12 cellular contexts compared by ENCODE assay signal in genomic region chr12:48917857-48918537, GRCh38. TPM values are rescaled to one million over a fixed set of nuclear protein-coding genes. Genes with fewer than 3 reads are reported as not detected.
DNase-seq lines count a peak whose midpoint lies in the region; ATAC-seq and TF ChIP-seq lines count a peak whose summit lies in the region.
"Had no signal": no experiment of that assay in that cellular context is flagged by ENCODE, and none has a peak within 500 bp of the region (broad histone marks: within the 10 kb centered on the region; RNA-seq: fewer than 3 reads in every experiment).

No MANE protein-coding gene starts in this region.

- H3K9me3 ChIP-seq in DND-41 (ENCODE audit: insufficient read depth, low read length, severe bottlenecking) (no peaks in the 10 kb centered on the region), OCI-LY7 (ENCODE audit: low read length) (no peaks in the 10 kb centered on the region)
- H3K9me3 ChIP-seq: thoracic aorta had no signal

- TF ChIP-seq CTCF in DND-41 (IDR thresholded peaks at IDR 0.05; ENCODE audit: borderline replicate concordance, extremely low read depth, low read length, poor library complexity, severe bottlenecking) (no peak), OCI-LY7 (conservative IDR thresholded peaks at IDR 0.05; ENCODE audit: low read length) (no peak)

- no TSS peak for BruUV-seq in OCI-LY7 (replicated peaks; lab: Mats Ljungman, UMichigan)

- DNase-seq in DND-41 (peak; percentile 69), OCI-LY7 (ENCODE audit: low spot score) (no peak), NCI-H1436 treated with DMSO at 0.1 percent for 48 hours (lab: John Stamatoyannopoulos, UW) (no peak)
- DNase-seq in activated T-cell treated with anti-CD3 and anti-CD28 coated beads, Interleukin-2, amount 50 U/mL, for 72 hours, result no peak
- DNase-seq in naive thymus-derived CD8-positive, alpha-beta T cell, result peak; percentile 21 to 72 (median 46)
- DNase-seq: Calu3, NCI-H187 treated with DMSO at 0.1 percent for 48 hours, RPMI8226 had no signal

- H3K9me3 Mint-ChIP-seq in activated T-cell treated with anti-CD3 and anti-CD28 coated beads, Interleukin-2, amount 50 U/mL, for 72 hours, result no peaks in the 10 kb centered on the region
- no peaks in the 10 kb centered on the region for H3K9me3 Mint-ChIP-seq in naive thymus-derived CD8-positive, alpha-beta T cell

- peak overlapping the region; percentile 44 to 72 for H3K4me3 Mint-ChIP-seq in activated T-cell treated with anti-CD3 and anti-CD28 coated beads, Interleukin-2, amount 50 U/mL, for 72 hours
- peak overlapping the region; percentile 77 to 94 (median 91) for H3K4me3 Mint-ChIP-seq in naive thymus-derived CD8-positive, alpha-beta T cell

- H3K79me2 ChIP-seq in DND-41 (ENCODE audit: insufficient read depth, low read length) (no peaks in the 10 kb centered on the region), OCI-LY7 (ENCODE audit: insufficient read depth, low read depth, low read length) (no peaks in the 10 kb centered on the region)

- peaks cover 35% of the 10 kb centered on the region for H3K4me1 Mint-ChIP-seq in activated T-cell treated with anti-CD3 and anti-CD28 coated beads, Interleukin-2, amount 50 U/mL, for 72 hours (ENCODE audit: low read depth)
- H3K4me1 Mint-ChIP-seq in naive thymus-derived CD8-positive, alpha-beta T cell, result peaks cover 24 to 48% (median 44%) of the 10 kb centered on the region in 4 donors

- H3K27me3 ChIP-seq in DND-41 (ENCODE audit: insufficient read depth, low read length, poor library complexity), result no peaks in the 10 kb centered on the region

- H3K4me1 ChIP-seq in DND-41 (ENCODE audit: insufficient read depth, low read length), result peaks cover 19% of the 10 kb centered on the region
- H3K4me1 ChIP-seq in OCI-LY7 (ENCODE audit: insufficient read depth, low read length, poor library complexity, severe bottlenecking), result peaks cover 8% of the 10 kb centered on the region

- peak overlapping the region; percentile 21 for H3K9ac ChIP-seq in DND-41 (ENCODE audit: low read depth, low read length)

- H3K4me2 ChIP-seq in DND-41 (ENCODE audit: insufficient read depth, low read length) (peak overlapping the region; percentile 24), OCI-LY7 (ENCODE audit: low read length) (peak overlapping the region; percentile 14; the same call in 1 of the 2 replicates)

- H3K27ac Mint-ChIP-seq in activated T-cell treated with anti-CD3 and anti-CD28 coated beads, Interleukin-2, amount 50 U/mL, for 72 hours, result peak overlapping the region; percentile 90
- peak overlapping the region; percentile 86 to 98 (median 94) for H3K27ac Mint-ChIP-seq in naive thymus-derived CD8-positive, alpha-beta T cell

- H2AFZ ChIP-seq in DND-41 (ENCODE audit: low read depth, low read length) (peak overlapping the region; percentile 58; the same call in 1 of the 2 replicates), OCI-LY7 (ENCODE audit: low read length) (no peak overlapping the region)

- peak; percentile 94 for ATAC-seq in DND-41 (ENCODE audit: insufficient read depth, low read depth)
- peak; percentile 24 to 59 for ATAC-seq in activated T-cell treated with anti-CD3 and anti-CD28 coated beads, Interleukin-2, amount 50 U/mL, for 72 hours (replicated peaks in 1 of 2)
- peak; percentile 95 to 96 for ATAC-seq in naive thymus-derived CD8-positive, alpha-beta T cell
- ATAC-seq in GM19455 (IDR thresholded peaks at IDR 0.05; ENCODE audit: unreplicated experiment), result no peak
- ATAC-seq in GM21825 (IDR thresholded peaks at IDR 0.05; ENCODE audit: unreplicated experiment), result no peak
- ATAC-seq in GM21619 (IDR thresholded peaks at IDR 0.05; ENCODE audit: unreplicated experiment), result no peak

- H3K36me3 ChIP-seq in DND-41 (ENCODE audit: insufficient read depth, low read length), result no peaks in the 10 kb centered on the region
- H3K36me3 ChIP-seq in OCI-LY7 (ENCODE audit: insufficient read depth, low read length), result peaks cover 10% of the 10 kb centered on the region
- H3K36me3 ChIP-seq: thoracic aorta had no signal

- H3K36me3 Mint-ChIP-seq in activated T-cell treated with anti-CD3 and anti-CD28 coated beads, Interleukin-2, amount 50 U/mL, for 72 hours (ENCODE audit: insufficient read depth in 2 of 2), result peaks cover 4% of the 10 kb centered on the region in 2 donors
- H3K36me3 Mint-ChIP-seq in naive thymus-derived CD8-positive, alpha-beta T cell, result peaks cover 7 to 22% (median 9%) of the 10 kb centered on the region in 3 donors

- no peaks in the 10 kb centered on the region for H3K9me2 ChIP-seq in OCI-LY7 (ENCODE audit: insufficient read depth, low read length)

- CTCF ChIA-PET in OCI-LY7 (lab: Charles Lee; ENCODE audit: unreplicated experiment), result no interaction called here

- intact Hi-C loops in OCI-LY7 (cut with micrococcal nuclease; ENCODE audit: unreplicated experiment), result no loop called here

- POLR2A ChIA-PET in OCI-LY7 (lab: Charles Lee), result no interaction called here
- POLR2A ChIA-PET in naive thymus-derived CD8-positive, alpha-beta T cell (lab: Charles Lee), result interaction anchor here (0.6 to 1.4 kb wide), 9 partner anchors 8 to 1003 kb away, joined by 3 to 8 read pairs (median 4); partner anchors contain the start of gene DDX23

- H3K27me3 Mint-ChIP-seq in activated T-cell treated with anti-CD3 and anti-CD28 coated beads, Interleukin-2, amount 50 U/mL, for 72 hours (ENCODE audit: low read depth), result no peaks in the 10 kb centered on the region
- no peaks in the 10 kb centered on the region for H3K27me3 Mint-ChIP-seq in naive thymus-derived CD8-positive, alpha-beta T cell

- no peaks in the 10 kb centered on the region for H4K20me1 ChIP-seq in DND-41 (ENCODE audit: insufficient read depth, low read length)
- no peaks in the 10 kb centered on the region for H4K20me1 ChIP-seq in OCI-LY7 (ENCODE audit: insufficient read depth, low read length)

- H3K4me3 ChIP-seq in DND-41 (ENCODE audit: low read depth in 1 of 2, low read length in 2 of 2) (no peak overlapping the region), OCI-LY7 (ENCODE audit: low read depth, low read length, poor library complexity, severe bottlenecking) (no peak overlapping the region)
- H3K4me3 ChIP-seq: thoracic aorta had no signal

- H3K27ac ChIP-seq in DND-41 (ENCODE audit: low read length), result peak overlapping the region; percentile 60
- H3K27ac ChIP-seq in OCI-LY7 (ENCODE audit: low read depth, low read length, poor library complexity, severe bottlenecking), result no peak overlapping the region
- H3K27ac ChIP-seq: thoracic aorta had no signal

RNA-seq across cellular contexts. Expression of gene FKBP11, which starts 7.3 kb away (rescaled TPM):
- 18.7 TPM in 2 replicates for total RNA-seq in OCI-LY7 (2014; rRNA removed; shearing (Covaris generic))
- 60.4 and 66.2 TPM in 2 replicates for total RNA-seq in OCI-LY7 (2022)
- 100 to 1,000 TPM in 1 of 2 donors, 10 to 100 TPM in 1; 67.9 to 107 TPM for total RNA-seq in activated T-cell treated with anti-CD3 and anti-CD28 coated beads, Interleukin-2, amount 50 U/mL, for 72 hours
- total RNA-seq in naive thymus-derived CD8-positive, alpha-beta T cell, result 10 to 100 TPM; 49.2 to 49.3 TPM
- polyA plus RNA-seq in naive thymus-derived CD8-positive, alpha-beta T cell, result 100 to 1,000 TPM; 127 to 151 (median 131) TPM

RNA-seq across cellular contexts. Expression of gene ARF3, which starts 39.3 kb away (rescaled TPM):
- total RNA-seq in OCI-LY7 (2014; rRNA removed; shearing (Covaris generic)), result 41.2 and 42.9 TPM in 2 replicates
- total RNA-seq in OCI-LY7 (2022), result 106 and 133 TPM in 2 replicates
- total RNA-seq in activated T-cell treated with anti-CD3 and anti-CD28 coated beads, Interleukin-2, amount 50 U/mL, for 72 hours, result 10 to 100 TPM; 73.5 to 96.5 TPM
- 10 to 100 TPM; 55.3 to 57.3 TPM for total RNA-seq in naive thymus-derived CD8-positive, alpha-beta T cell
- polyA plus RNA-seq in naive thymus-derived CD8-positive, alpha-beta T cell, result 10 to 100 TPM; 19.5 to 24.4 (median 21.8) TPM

RNA-seq across cellular contexts. Expression of gene RND1, which starts 52.3 kb away (rescaled TPM):
- total RNA-seq in OCI-LY7 (2014; rRNA removed; shearing (Covaris generic)), result 6.5 and 7.3 TPM in 2 replicates
- 12.7 and 13.9 TPM in 2 replicates for total RNA-seq in OCI-LY7 (2022)
- 1 to 10 TPM; 4.5 to 5.5 TPM for total RNA-seq in activated T-cell treated with anti-CD3 and anti-CD28 coated beads, Interleukin-2, amount 50 U/mL, for 72 hours
- total RNA-seq in naive thymus-derived CD8-positive, alpha-beta T cell, result 1 to 10 TPM; 3.7 to 3.9 TPM
- polyA plus RNA-seq in naive thymus-derived CD8-positive, alpha-beta T cell, result 1 to 10 TPM in 2 of 3 donors, under 1 TPM in 1; 0.15 to 2.1 (median 1.3) TPM

RNA-seq across cellular contexts. Expression of gene WNT10B, which starts 53.5 kb away (rescaled TPM):
- total RNA-seq in OCI-LY7 (2014; rRNA removed; shearing (Covaris generic)), result not detected in 2 replicates
- total RNA-seq in OCI-LY7 (2022), result not detected in 2 replicates
- 1 to 10 TPM in 1 of 2 donors, under 1 TPM in 1; 0.31 to 1.7 TPM for total RNA-seq in activated T-cell treated with anti-CD3 and anti-CD28 coated beads, Interleukin-2, amount 50 U/mL, for 72 hours
- total RNA-seq in naive thymus-derived CD8-positive, alpha-beta T cell, result 1 to 10 TPM; 3.0 to 3.3 TPM
- polyA plus RNA-seq in naive thymus-derived CD8-positive, alpha-beta T cell, result under 1 TPM in 1 of 3 donors, not detected in 2; 0.29 TPM
- total RNA-seq: Calu3 had no signal

Comparison
In these comparisons a context has a peak if more than half of its experiments do, and no peak if none do; other contexts are left out.
1. ATAC-seq: peak in DND-41 (single experiment), activated T-cell treated with anti-CD3 and anti-CD28 coated beads, Interleukin-2, amount 50 U/mL, for 72 hours (2 of 2) and naive thymus-derived CD8-positive, alpha-beta T cell (2 of 2); none in GM19455 (single experiment), GM21825 (single experiment) and GM21619 (single experiment).
2. DNase-seq: peak in DND-41 (single experiment) and naive thymus-derived CD8-positive, alpha-beta T cell (10 of 10); none in OCI-LY7 (single experiment), activated T-cell treated with anti-CD3 and anti-CD28 coated beads, Interleukin-2, amount 50 U/mL, for 72 hours (0 of 2) and NCI-H1436 treated with DMSO at 0.1 percent for 48 hours (single experiment).